Comparison of ENCODE assay signal across 22 cellular contexts in the genomic region with DNA sequence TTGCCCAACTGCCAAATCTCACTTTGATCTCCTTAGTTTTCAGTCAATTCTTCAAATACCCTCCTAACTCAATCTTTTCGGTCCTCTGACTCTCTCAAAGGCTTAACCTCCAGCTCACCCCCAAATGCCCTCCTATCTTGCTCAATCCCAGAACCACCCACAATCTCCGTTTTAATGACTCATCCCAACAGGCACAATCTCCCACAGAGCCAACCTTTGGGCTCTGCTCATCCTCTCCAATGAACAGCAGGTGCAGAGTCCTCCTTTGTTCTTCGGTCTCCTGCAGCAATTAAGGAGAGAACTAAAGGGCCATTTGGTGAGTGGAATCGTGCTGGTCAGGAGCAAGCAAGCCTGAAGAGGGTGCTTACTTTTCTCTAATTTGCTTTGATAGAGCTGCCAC.
DNase-seq lines count a peak whose midpoint lies in the region; ATAC-seq and TF ChIP-seq lines count a peak whose summit lies in the region.
"Had no signal": no experiment of that assay in that cellular context is flagged by ENCODE, and none has a peak within 500 bp of the region (broad histone marks: within the 10 kb centered on the region; RNA-seq: fewer than 3 reads in every experiment).

No MANE protein-coding gene starts in this region.

- H3K27ac Mint-ChIP-seq in GM23338: no peak overlapping the region
- H3K27ac Mint-ChIP-seq: activated CD4-positive, alpha-beta T cell treated with anti-CD3 and anti-CD28 coated beads, Interleukin-2, amount 10 ng/mL, durations not matched to agents 24 days and 14 days; activated naive CD8-positive, alpha-beta T cell treated with anti-CD3 and anti-CD28 coated beads, Interleukin-2, amount 10 ng/mL, durations not matched to agents 7 days and 5 days; T-helper 2 cell treated with Interferon-gamma antibody and Interleukin-4, amounts not matched to agents 5 μg/mL and 100 μg/mL, for 36 hours had no signal

- intact Hi-C loops in spleen (cut with DNase I; ENCODE audit: low total_unique reads) (no loop called here), body of pancreas (cut with DNase I) (no loop called here)

- no peak overlapping the region for H3K4me3 Mint-ChIP-seq in GM23338
- H3K4me3 Mint-ChIP-seq: activated CD4-positive, alpha-beta T cell treated with anti-CD3 and anti-CD28 coated beads, Interleukin-2, amount 10 ng/mL, durations not matched to agents 24 days and 14 days; activated naive CD8-positive, alpha-beta T cell treated with anti-CD3 and anti-CD28 coated beads, Interleukin-2, amount 10 ng/mL, durations not matched to agents 7 days and 5 days; central memory CD8-positive, alpha-beta T cell; effector memory CD8-positive, alpha-beta T cell; nephron; T-helper 2 cell treated with Interferon-gamma antibody and Interleukin-4, amounts not matched to agents 5 μg/mL and 100 μg/mL, for 36 hours had no signal

- DNase-seq in GM23338 (ENCODE audit: low spot score) (peak; percentile 13), NCI-H146 treated with DMSO at 0.1 percent for 48 hours (lab: John Stamatoyannopoulos, UW; ENCODE audit: unreplicated experiment) (peak; percentile 82), omental fat pad (ENCODE audit: low spot score) (no peak), LoVo (ENCODE audit: low spot score) (no peak), spleen (no peak), body of pancreas (no peak)
- DNase-seq: activated CD4-positive, alpha-beta T cell treated with anti-CD3 and anti-CD28 coated beads, Interleukin-2, amount 10 ng/mL, durations not matched to agents 24 days and 14 days; activated naive CD8-positive, alpha-beta T cell treated with anti-CD3 and anti-CD28 coated beads, Interleukin-2, amount 10 ng/mL, durations not matched to agents 7 days and 5 days; BE2C; effector memory CD8-positive, alpha-beta T cell; GM23248; lower lobe of right lung; NCI-H2171 treated with DMSO at 0.1 percent for 48 hours; SIG-M5; stimulated activated CD8-positive, alpha-beta memory T cell treated with anti-CD3 and anti-CD28 coated beads, Interleukin-4, amount 100 ng/mL, for 48 hours; testis had no signal

- no peaks in the 10 kb centered on the region for H3K27me3 Mint-ChIP-seq in GM23338 (ENCODE audit: insufficient read depth, low read depth, poor library complexity)
- H3K27me3 Mint-ChIP-seq: activated naive CD8-positive, alpha-beta T cell treated with anti-CD3 and anti-CD28 coated beads, Interleukin-2, amount 10 ng/mL, durations not matched to agents 7 days and 5 days; central memory CD8-positive, alpha-beta T cell; effector memory CD8-positive, alpha-beta T cell had no signal

- peak overlapping the region; percentile 88 for H2AFZ ChIP-seq in GM23338
- H2AFZ ChIP-seq: GM23248 had no signal

- H3K27ac ChIP-seq in GM23338 (ENCODE audit: low read depth) (no peak overlapping the region), ectodermal cell (ENCODE audit: insufficient read depth, low read depth, low read length, poor library complexity, severe bottlenecking) (peak overlapping the region; percentile 67), spleen (no peak overlapping the region), body of pancreas (no peak overlapping the region)
- H3K27ac ChIP-seq: GM23248, lower lobe of right lung, testis had no signal

- H3K4me1 ChIP-seq in GM23338 (ENCODE audit: insufficient read depth) (no peaks in the 10 kb centered on the region), ectodermal cell (ENCODE audit: control insufficient read depth, insufficient read depth, low read length) (peaks cover 7% of the 10 kb centered on the region), spleen (no peaks in the 10 kb centered on the region), body of pancreas (no peaks in the 10 kb centered on the region)
- H3K4me1 ChIP-seq: BE2C, lower lobe of right lung, testis had no signal

- TF ChIP-seq POLR2A in spleen (IDR thresholded peaks at IDR 0.05): no peak
- no peak for TF ChIP-seq POLR2A in body of pancreas (IDR thresholded peaks at IDR 0.05)

- peaks cover 6% of the 10 kb centered on the region for H3K36me3 Mint-ChIP-seq in GM23338 (ENCODE audit: low read depth)

- TF ChIP-seq CTCF in GM23338 (conservative IDR thresholded peaks at IDR 0.05; ENCODE audit: low read depth in 2 of 2): no peak
- no peak for TF ChIP-seq CTCF in omental fat pad (IDR thresholded peaks at IDR 0.05)
- TF ChIP-seq CTCF in spleen (IDR thresholded peaks at IDR 0.05 in 8 of 11, conservative IDR thresholded peaks at IDR 0.05 in 3 of 11): no peak
- TF ChIP-seq CTCF in body of pancreas (IDR thresholded peaks at IDR 0.05): no peak

- H3K27me3 ChIP-seq in GM23338 (ENCODE audit: insufficient read depth) (no peaks in the 10 kb centered on the region), ectodermal cell (ENCODE audit: control insufficient read depth, insufficient read depth, low read length, poor library complexity, severe bottlenecking) (no peaks in the 10 kb centered on the region), spleen (replicated peaks in 1 of 7) (no peaks in the 10 kb centered on the region), body of pancreas (no peaks in the 10 kb centered on the region)
- H3K27me3 ChIP-seq: BE2C, testis had no signal

- H4K20me1 ChIP-seq in GM23338 (replicated peaks; ENCODE audit: insufficient read depth): no peaks in the 10 kb centered on the region

- H3K36me3 ChIP-seq in GM23338 (ENCODE audit: insufficient read depth) (no peaks in the 10 kb centered on the region), ectodermal cell (ENCODE audit: control insufficient read depth, insufficient read depth, low read length) (no peaks in the 10 kb centered on the region), spleen (no peaks in the 10 kb centered on the region), body of pancreas (replicated peaks in 1 of 2; ENCODE audit: insufficient read depth in 1 of 2, low read depth in 2 of 2) (no peaks in the 10 kb centered on the region)
- H3K36me3 ChIP-seq: BE2C, lower lobe of right lung had no signal

- H3K9me2 ChIP-seq in GM23338 (ENCODE audit: insufficient read depth): peaks cover 3% of the 10 kb centered on the region

- H3K4me1 Mint-ChIP-seq in GM23338: peaks cover 4% of the 10 kb centered on the region
- H3K4me1 Mint-ChIP-seq: activated CD4-positive, alpha-beta T cell treated with anti-CD3 and anti-CD28 coated beads, Interleukin-2, amount 10 ng/mL, durations not matched to agents 24 days and 14 days; nephron had no signal

- no peaks in the 10 kb centered on the region for H3K79me2 ChIP-seq in GM23338 (replicated peaks; ENCODE audit: insufficient read depth)

- peaks cover 2% of the 10 kb centered on the region for H3K9me3 Mint-ChIP-seq in GM23338
- H3K9me3 Mint-ChIP-seq: central memory CD8-positive, alpha-beta T cell; effector memory CD8-positive, alpha-beta T cell had no signal

- no peak overlapping the region for H3K4me3 ChIP-seq in GM23338
- H3K4me3 ChIP-seq in ectodermal cell (ENCODE audit: insufficient read depth, low read depth, low read length): no peak overlapping the region
- H3K4me3 ChIP-seq in spleen: no peak overlapping the region
- H3K4me3 ChIP-seq in body of pancreas: no peak overlapping the region
- H3K4me3 ChIP-seq: GM23248, lower lobe of right lung, testis had no signal

- no peak overlapping the region for H3K4me2 ChIP-seq in GM23338

- WGBS in ectodermal cell, 2 experiments: 3 to 8% methylated on average over 4 of the region's 4 CpGs
- WGBS in spleen, 5 donors: 72 to 85% (median 75%) methylated on average over 4 of the region's 4 CpGs
- 18 to 30% methylated on average over 4 of the region's 4 CpGs for WGBS in body of pancreas, 2 donors

- ATAC-seq in GM23338 (peak; percentile 62), omental fat pad (ENCODE audit: low FRiP score) (peak; percentile 84), HG02885 (IDR thresholded peaks at IDR 0.05; ENCODE audit: poor library complexity, unreplicated experiment) (no peak), body of pancreas (no peak)
- ATAC-seq: effector memory CD8-positive, alpha-beta T cell; sciatic nerve had no signal

- H3K9me3 ChIP-seq in ectodermal cell (ENCODE audit: control insufficient read depth, low read length): no peaks in the 10 kb centered on the region
- H3K9me3 ChIP-seq in spleen: peaks cover 0 to 10% (median 3%) of the 10 kb centered on the region in 8 donors
- H3K9me3 ChIP-seq in body of pancreas: no peaks in the 10 kb centered on the region
- H3K9me3 ChIP-seq: BE2C, lower lobe of right lung, testis had no signal

- no peaks in the 10 kb centered on the region for H3F3A ChIP-seq in GM23338 (replicated peaks; ENCODE audit: low read depth)

TF ChIP-seq in GM23338, 12 proteins besides CTCF, POLR2A, EP300 and RAD21 (continues in another document):
- no peak for TF ChIP-seq CREB1 (CRISPR knock-in tag; IDR thresholded peaks at IDR 0.05; ENCODE audit: low read depth)

Comparison
In these comparisons a context has a peak if more than half of its experiments do, and no peak if none do; other contexts are left out.
1. ATAC-seq: peak in GM23338 (single experiment) and omental fat pad (single experiment); none in HG02885 (single experiment) and body of pancreas (single experiment).
2. DNase-seq: peak in GM23338 (single experiment) and NCI-H146 treated with DMSO at 0.1 percent for 48 hours (single experiment); none in omental fat pad (single experiment), LoVo (single experiment), spleen (single experiment) and body of pancreas (0 of 4).